1 cellular context compared by ENCODE assay signal in the genomic region with DNA sequence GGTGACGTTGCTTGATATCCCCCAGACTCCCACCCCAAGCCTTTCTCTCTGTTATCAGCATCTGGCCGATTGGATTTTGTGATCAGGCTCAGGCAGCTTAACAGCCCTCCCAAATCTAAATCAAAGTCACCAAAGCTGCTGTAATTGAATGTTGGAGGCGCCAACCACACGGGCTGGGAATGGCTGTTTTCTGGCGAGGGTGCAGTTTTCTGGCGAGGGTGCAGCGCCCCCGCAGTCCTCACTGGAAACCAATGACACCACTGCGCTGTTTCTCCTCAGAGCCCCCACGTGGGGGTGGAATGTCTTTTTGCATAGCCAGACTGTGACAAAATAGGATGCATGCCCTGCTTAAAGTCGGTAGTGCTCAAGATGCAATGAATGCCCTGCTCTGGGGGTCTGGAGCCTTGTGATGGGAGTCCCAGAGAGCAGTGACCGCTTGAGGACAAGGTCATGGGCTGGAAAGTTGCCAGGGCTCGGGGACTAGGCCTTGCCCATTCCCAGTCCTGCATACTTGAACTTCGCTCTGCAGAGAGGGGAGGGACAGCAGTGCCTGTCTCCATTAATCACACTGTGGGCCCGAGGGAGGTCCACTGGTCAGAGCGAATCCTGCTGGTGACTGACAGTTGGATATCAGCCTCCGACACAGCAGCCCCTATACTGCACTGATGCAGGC.
TF ChIP-seq lines count a peak whose summit lies in the region.

No MANE protein-coding gene starts in this region.

TF ChIP-seq in HepG2, 621 proteins besides CTCF, POLR2A, EP300 and RAD21 (continued from another document and continues in another):
- TF ChIP-seq NPAS2 (CRISPR knock-in tag; IDR thresholded peaks at IDR 0.05; ENCODE audit: borderline replicate concordance) (no peak), ISX (CRISPR knock-in tag; conservative IDR thresholded peaks at IDR 0.05) (no peak), FOXA1 (IDR thresholded peaks at IDR 0.05) (no peak), FOXA1 (CRISPR knock-in tag; IDR thresholded peaks at IDR 0.05) (no peak), RELA (CRISPR knock-in tag; IDR thresholded peaks at IDR 0.05) (no peak), YEATS2 (CRISPR knock-in tag; IDR thresholded peaks at IDR 0.05; ENCODE audit: borderline replicate concordance) (no peak), SATB2 (CRISPR knock-in tag; IDR thresholded peaks at IDR 0.05) (no peak), MBNL3 (CRISPR knock-in tag; conservative IDR thresholded peaks at IDR 0.05) (no peak), ZNF777 (CRISPR knock-in tag; IDR thresholded peaks at IDR 0.05) (no peak), THYN1 (CRISPR knock-in tag; IDR thresholded peaks at IDR 0.05; ENCODE audit: borderline replicate concordance, low read depth) (no peak), TBP (CRISPR knock-in tag; IDR thresholded peaks at IDR 0.05) (no peak), ZNF766 (CRISPR knock-in tag; IDR thresholded peaks at IDR 0.05; ENCODE audit: borderline replicate concordance) (no peak), KLF9 (CRISPR knock-in tag; IDR thresholded peaks at IDR 0.05; ENCODE audit: low read depth) (no peak), TAF1 (CRISPR knock-in tag; IDR thresholded peaks at IDR 0.05) (no peak), ZNF746 (CRISPR knock-in tag; IDR thresholded peaks at IDR 0.05) (no peak), ZNF136 (CRISPR knock-in tag; IDR thresholded peaks at IDR 0.05; ENCODE audit: low read depth) (no peak), ZNF451 (CRISPR knock-in tag; IDR thresholded peaks at IDR 0.05) (no peak), KMT2A (CRISPR knock-in tag; IDR thresholded peaks at IDR 0.05) (no peak), ZNF75D (CRISPR knock-in tag; IDR thresholded peaks at IDR 0.05; ENCODE audit: borderline replicate concordance) (no peak), ZNF274 (CRISPR knock-in tag; IDR thresholded peaks at IDR 0.05) (no peak), ERF (CRISPR knock-in tag; IDR thresholded peaks at IDR 0.05) (no peak), HNRNPUL1 (IDR thresholded peaks at IDR 0.05; ENCODE audit: low read depth, low read length) (no peak), AHR (CRISPR knock-in tag; IDR thresholded peaks at IDR 0.05) (no peak), ZNF780A (CRISPR knock-in tag; IDR thresholded peaks at IDR 0.05) (no peak), ZFP36L2 (CRISPR knock-in tag; IDR thresholded peaks at IDR 0.05) (no peak), MLLT10 (CRISPR knock-in tag; IDR thresholded peaks at IDR 0.05) (no peak), SKI (IDR thresholded peaks at IDR 0.05; ENCODE audit: partially characterized antibody) (peak; percentile 91), ONECUT2 (CRISPR knock-in tag; IDR thresholded peaks at IDR 0.05) (no peak), JARID2 (CRISPR knock-in tag; IDR thresholded peaks at IDR 0.05; ENCODE audit: insufficient replicate concordance) (no peak), NCOA1 (CRISPR knock-in tag; IDR thresholded peaks at IDR 0.05) (no peak), HDAC1 (CRISPR knock-in tag; IDR thresholded peaks at IDR 0.05) (peak; percentile 66), ELF3 (CRISPR knock-in tag; IDR thresholded peaks at IDR 0.05) (0 out of 2 replicates have a peak, but pooled peaks have one; percentile 26), REPIN1 (CRISPR knock-in tag; IDR thresholded peaks at IDR 0.05; ENCODE audit: borderline replicate concordance, low read depth) (peak; percentile 63; the same call in 1 of the 2 replicates)
- TF ChIP-seq, protein P1, sequence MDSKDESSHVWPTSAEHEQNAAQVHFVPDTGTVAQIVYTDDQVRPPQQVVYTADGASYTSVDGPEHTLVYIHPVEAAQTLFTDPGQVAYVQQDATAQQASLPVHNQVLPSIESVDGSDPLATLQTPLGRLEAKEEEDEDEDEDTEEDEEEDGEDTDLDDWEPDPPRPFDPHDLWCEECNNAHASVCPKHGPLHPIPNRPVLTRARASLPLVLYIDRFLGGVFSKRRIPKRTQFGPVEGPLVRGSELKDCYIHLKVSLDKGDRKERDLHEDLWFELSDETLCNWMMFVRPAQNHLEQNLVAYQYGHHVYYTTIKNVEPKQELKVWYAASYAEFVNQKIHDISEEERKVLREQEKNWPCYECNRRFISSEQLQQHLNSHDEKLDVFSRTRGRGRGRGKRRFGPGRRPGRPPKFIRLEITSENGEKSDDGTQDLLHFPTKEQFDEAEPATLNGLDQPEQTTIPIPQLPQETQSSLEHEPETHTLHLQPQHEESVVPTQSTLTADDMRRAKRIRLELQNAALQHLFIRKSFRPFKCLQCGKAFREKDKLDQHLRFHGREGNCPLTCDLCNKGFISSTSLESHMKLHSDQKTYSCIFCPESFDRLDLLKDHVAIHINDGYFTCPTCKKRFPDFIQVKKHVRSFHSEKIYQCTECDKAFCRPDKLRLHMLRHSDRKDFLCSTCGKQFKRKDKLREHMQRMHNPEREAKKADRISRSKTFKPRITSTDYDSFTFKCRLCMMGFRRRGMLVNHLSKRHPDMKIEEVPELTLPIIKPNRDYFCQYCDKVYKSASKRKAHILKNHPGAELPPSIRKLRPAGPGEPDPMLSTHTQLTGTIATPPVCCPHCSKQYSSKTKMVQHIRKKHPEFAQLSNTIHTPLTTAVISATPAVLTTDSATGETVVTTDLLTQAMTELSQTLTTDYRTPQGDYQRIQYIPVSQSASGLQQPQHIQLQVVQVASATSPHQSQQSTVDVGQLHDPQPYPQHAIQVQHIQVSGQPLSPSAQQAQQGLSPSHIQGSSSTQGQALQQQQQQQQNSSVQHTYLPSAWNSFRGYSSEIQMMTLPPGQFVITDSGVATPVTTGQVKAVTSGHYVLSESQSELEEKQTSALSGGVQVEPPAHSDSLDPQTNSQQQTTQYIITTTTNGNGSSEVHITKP (CRISPR knock-in tag; IDR thresholded peaks at IDR 0.05; ENCODE audit: low read depth), result no peak
- TF ChIP-seq, protein P2, sequence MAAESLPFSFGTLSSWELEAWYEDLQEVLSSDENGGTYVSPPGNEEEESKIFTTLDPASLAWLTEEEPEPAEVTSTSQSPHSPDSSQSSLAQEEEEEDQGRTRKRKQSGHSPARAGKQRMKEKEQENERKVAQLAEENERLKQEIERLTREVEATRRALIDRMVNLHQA (CRISPR knock-in tag; IDR thresholded peaks at IDR 0.05), result no peak
- TF ChIP-seq, protein P3, sequence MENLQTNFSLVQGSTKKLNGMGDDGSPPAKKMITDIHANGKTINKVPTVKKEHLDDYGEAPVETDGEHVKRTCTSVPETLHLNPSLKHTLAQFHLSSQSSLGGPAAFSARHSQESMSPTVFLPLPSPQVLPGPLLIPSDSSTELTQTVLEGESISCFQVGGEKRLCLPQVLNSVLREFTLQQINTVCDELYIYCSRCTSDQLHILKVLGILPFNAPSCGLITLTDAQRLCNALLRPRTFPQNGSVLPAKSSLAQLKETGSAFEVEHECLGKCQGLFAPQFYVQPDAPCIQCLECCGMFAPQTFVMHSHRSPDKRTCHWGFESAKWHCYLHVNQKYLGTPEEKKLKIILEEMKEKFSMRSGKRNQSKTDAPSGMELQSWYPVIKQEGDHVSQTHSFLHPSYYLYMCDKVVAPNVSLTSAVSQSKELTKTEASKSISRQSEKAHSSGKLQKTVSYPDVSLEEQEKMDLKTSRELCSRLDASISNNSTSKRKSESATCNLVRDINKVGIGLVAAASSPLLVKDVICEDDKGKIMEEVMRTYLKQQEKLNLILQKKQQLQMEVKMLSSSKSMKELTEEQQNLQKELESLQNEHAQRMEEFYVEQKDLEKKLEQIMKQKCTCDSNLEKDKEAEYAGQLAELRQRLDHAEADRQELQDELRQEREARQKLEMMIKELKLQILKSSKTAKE (CRISPR knock-in tag; IDR thresholded peaks at IDR 0.05; ENCODE audit: borderline replicate concordance), result 0 out of 2 replicates have a peak, but pooled peaks have one; percentile 70
- TF ChIP-seq, protein P4, sequence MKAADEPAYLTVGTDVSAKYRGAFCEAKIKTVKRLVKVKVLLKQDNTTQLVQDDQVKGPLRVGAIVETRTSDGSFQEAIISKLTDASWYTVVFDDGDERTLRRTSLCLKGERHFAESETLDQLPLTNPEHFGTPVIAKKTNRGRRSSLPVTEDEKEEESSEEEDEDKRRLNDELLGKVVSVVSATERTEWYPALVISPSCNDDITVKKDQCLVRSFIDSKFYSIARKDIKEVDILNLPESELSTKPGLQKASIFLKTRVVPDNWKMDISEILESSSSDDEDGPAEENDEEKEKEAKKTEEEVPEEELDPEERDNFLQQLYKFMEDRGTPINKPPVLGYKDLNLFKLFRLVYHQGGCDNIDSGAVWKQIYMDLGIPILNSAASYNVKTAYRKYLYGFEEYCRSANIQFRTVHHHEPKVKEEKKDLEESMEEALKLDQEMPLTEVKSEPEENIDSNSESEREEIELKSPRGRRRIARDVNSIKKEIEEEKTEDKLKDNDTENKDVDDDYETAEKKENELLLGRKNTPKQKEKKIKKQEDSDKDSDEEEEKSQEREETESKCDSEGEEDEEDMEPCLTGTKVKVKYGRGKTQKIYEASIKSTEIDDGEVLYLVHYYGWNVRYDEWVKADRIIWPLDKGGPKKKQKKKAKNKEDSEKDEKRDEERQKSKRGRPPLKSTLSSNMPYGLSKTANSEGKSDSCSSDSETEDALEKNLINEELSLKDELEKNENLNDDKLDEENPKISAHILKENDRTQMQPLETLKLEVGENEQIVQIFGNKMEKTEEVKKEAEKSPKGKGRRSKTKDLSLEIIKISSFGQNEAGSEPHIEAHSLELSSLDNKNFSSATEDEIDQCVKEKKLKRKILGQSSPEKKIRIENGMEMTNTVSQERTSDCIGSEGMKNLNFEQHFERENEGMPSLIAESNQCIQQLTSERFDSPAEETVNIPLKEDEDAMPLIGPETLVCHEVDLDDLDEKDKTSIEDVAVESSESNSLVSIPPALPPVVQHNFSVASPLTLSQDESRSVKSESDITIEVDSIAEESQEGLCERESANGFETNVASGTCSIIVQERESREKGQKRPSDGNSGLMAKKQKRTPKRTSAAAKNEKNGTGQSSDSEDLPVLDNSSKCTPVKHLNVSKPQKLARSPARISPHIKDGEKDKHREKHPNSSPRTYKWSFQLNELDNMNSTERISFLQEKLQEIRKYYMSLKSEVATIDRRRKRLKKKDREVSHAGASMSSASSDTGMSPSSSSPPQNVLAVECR (CRISPR knock-in tag; IDR thresholded peaks at IDR 0.05; ENCODE audit: borderline replicate concordance), result peak; percentile 40; the same call in 1 of the 2 replicates
- TF ChIP-seq, protein P5, sequence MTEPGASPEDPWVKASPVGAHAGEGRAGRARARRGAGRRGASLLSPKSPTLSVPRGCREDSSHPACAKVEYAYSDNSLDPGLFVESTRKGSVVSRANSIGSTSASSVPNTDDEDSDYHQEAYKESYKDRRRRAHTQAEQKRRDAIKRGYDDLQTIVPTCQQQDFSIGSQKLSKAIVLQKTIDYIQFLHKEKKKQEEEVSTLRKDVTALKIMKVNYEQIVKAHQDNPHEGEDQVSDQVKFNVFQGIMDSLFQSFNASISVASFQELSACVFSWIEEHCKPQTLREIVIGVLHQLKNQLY (CRISPR knock-in tag; IDR thresholded peaks at IDR 0.05), result no peak; the same call in 1 of the 2 replicates
- TF ChIP-seq, protein P6, sequence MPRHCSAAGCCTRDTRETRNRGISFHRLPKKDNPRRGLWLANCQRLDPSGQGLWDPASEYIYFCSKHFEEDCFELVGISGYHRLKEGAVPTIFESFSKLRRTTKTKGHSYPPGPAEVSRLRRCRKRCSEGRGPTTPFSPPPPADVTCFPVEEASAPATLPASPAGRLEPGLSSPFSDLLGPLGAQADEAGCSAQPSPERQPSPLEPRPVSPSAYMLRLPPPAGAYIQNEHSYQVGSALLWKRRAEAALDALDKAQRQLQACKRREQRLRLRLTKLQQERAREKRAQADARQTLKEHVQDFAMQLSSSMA (CRISPR knock-in tag; IDR thresholded peaks at IDR 0.05), result no peak
- TF ChIP-seq, protein P7, sequence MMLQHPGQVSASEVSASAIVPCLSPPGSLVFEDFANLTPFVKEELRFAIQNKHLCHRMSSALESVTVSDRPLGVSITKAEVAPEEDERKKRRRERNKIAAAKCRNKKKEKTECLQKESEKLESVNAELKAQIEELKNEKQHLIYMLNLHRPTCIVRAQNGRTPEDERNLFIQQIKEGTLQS (CRISPR knock-in tag; IDR thresholded peaks at IDR 0.05), result no peak
- TF ChIP-seq, protein P8, sequence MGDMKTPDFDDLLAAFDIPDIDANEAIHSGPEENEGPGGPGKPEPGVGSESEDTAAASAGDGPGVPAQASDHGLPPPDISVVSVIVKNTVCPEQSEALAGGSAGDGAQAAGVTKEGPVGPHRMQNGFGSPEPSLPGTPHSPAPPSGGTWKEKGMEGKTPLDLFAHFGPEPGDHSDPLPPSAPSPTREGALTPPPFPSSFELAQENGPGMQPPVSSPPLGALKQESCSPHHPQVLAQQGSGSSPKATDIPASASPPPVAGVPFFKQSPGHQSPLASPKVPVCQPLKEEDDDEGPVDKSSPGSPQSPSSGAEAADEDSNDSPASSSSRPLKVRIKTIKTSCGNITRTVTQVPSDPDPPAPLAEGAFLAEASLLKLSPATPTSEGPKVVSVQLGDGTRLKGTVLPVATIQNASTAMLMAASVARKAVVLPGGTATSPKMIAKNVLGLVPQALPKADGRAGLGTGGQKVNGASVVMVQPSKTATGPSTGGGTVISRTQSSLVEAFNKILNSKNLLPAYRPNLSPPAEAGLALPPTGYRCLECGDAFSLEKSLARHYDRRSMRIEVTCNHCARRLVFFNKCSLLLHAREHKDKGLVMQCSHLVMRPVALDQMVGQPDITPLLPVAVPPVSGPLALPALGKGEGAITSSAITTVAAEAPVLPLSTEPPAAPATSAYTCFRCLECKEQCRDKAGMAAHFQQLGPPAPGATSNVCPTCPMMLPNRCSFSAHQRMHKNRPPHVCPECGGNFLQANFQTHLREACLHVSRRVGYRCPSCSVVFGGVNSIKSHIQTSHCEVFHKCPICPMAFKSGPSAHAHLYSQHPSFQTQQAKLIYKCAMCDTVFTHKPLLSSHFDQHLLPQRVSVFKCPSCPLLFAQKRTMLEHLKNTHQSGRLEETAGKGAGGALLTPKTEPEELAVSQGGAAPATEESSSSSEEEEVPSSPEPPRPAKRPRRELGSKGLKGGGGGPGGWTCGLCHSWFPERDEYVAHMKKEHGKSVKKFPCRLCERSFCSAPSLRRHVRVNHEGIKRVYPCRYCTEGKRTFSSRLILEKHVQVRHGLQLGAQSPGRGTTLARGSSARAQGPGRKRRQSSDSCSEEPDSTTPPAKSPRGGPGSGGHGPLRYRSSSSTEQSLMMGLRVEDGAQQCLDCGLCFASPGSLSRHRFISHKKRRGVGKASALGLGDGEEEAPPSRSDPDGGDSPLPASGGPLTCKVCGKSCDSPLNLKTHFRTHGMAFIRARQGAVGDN (CRISPR knock-in tag; IDR thresholded peaks at IDR 0.05), result peak; percentile 57
- TF ChIP-seq, protein P9, sequence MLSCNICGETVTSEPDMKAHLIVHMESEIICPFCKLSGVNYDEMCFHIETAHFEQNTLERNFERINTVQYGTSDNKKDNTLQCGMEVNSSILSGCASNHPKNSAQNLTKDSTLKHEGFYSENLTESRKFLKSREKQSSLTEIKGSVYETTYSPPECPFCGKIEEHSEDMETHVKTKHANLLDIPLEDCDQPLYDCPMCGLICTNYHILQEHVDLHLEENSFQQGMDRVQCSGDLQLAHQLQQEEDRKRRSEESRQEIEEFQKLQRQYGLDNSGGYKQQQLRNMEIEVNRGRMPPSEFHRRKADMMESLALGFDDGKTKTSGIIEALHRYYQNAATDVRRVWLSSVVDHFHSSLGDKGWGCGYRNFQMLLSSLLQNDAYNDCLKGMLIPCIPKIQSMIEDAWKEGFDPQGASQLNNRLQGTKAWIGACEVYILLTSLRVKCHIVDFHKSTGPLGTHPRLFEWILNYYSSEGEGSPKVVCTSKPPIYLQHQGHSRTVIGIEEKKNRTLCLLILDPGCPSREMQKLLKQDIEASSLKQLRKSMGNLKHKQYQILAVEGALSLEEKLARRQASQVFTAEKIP (CRISPR knock-in tag; IDR thresholded peaks at IDR 0.05; ENCODE audit: borderline replicate concordance), result no peak
